In genomic region chr6:73394577-73395354, GRCh38 we compare ENCODE assay signal across 10 cellular contexts. TPM values are rescaled to one million over a fixed set of nuclear protein-coding genes. Genes with fewer than 3 reads are reported as not detected.
DNase-seq lines count a peak whose midpoint lies in the region; ATAC-seq, FAIRE-seq and TF ChIP-seq lines count a peak whose summit lies in the region.
"Had no signal": no experiment of that assay in that cellular context is flagged by ENCODE, and none has a peak within 500 bp of the region (broad histone marks: within the 10 kb centered on the region; RNA-seq: fewer than 3 reads in every experiment).

Gene DDX43 (plus strand): TSS chr6:73394828. CDS start chr6:73394906, 78 bp downstream.

- TF ChIP-seq CTCF in AG09309 (IDR thresholded peaks at IDR 0.05; ENCODE audit: control insufficient read depth, insufficient read depth, low read depth, low read length, missing control alignments) (no peak), foreskin fibroblast (IDR thresholded peaks at IDR 0.05; ENCODE audit: low read depth, low read length) (no peak), sigmoid colon (IDR thresholded peaks at IDR 0.05) (no peak)

- H3K27ac ChIP-seq in sigmoid colon (peak within 1 kb of the TSS in 3 of 4 donors; percentile 36 to 64 (median 60)), SJCRH30 (no peak within 1 kb of the TSS)
- H3K27ac ChIP-seq: VCaP had no signal

- TF ChIP-seq POLR2A in sigmoid colon (IDR thresholded peaks at IDR 0.05): no peak

- H3K27me3 ChIP-seq in sigmoid colon (no peaks in the 10 kb centered on the region), SJCRH30 (no peaks in the 10 kb centered on the region)

- H3K4me1 ChIP-seq in sigmoid colon (no peaks in the 10 kb centered on the region), SJCRH30 (no peaks in the 10 kb centered on the region)

- peak; percentile 55 for ATAC-seq in HG03280 (IDR thresholded peaks at IDR 0.05; ENCODE audit: unreplicated experiment)

- H3K36me3 ChIP-seq in sigmoid colon (no peaks in the 10 kb centered on the region), SJCRH30 (no peaks in the 10 kb centered on the region)

- H3K4me3 ChIP-seq in AG09309 (ENCODE audit: control insufficient read depth, low read depth, low read length) (peak within 1 kb of the TSS; percentile 48), foreskin fibroblast (ENCODE audit: low read depth in 1 of 2, low read length in 2 of 2) (peak within 1 kb of the TSS; percentile 32 to 50), sigmoid colon (peak within 1 kb of the TSS in 2 of 4 donors; percentile 22 to 36), SJCRH30 (no peak within 1 kb of the TSS)

- DNase-seq in AG09309 (ENCODE audit: low read depth) (peak; percentile 31), foreskin fibroblast (peak in 1 of 2 donors; percentile 33), sigmoid colon (peak; percentile 80), SJCRH30 (no peak), HTR-8/SVneo (ENCODE audit: insufficient read length, low spot score) (no peak), RPMI8226 (no peak)
- DNase-seq in activated CD4-positive, alpha-beta T cell treated with anti-CD3 and anti-CD28 coated beads, Interleukin-2, amount 50 U/mL, for 4 hours: peak; percentile 9 to 21

- no peak for TF ChIP-seq EP300 in sigmoid colon (IDR thresholded peaks at IDR 0.05)

- H3K9me3 ChIP-seq in sigmoid colon (no peaks in the 10 kb centered on the region), SJCRH30 (replicated peaks) (no peaks in the 10 kb centered on the region)

- no peak for FAIRE-seq in HTR-8/SVneo (lab: Jason Lieb, UNC)
- FAIRE-seq: G401.6 had no signal

- 75 to 88% methylated on average over 54 of the region's 54 CpGs for WGBS in sigmoid colon, 2 donors

- intact Hi-C loops in sigmoid colon (cut with DNase I): no loop called here

RNA-seq across cellular contexts. Expression of gene DDX43, which starts in this region (rescaled TPM):
- total RNA-seq in sigmoid colon: 1 to 10 TPM; 1.1 to 9.4 (median 1.9) TPM
- polyA plus RNA-seq in sigmoid colon: 1 to 10 TPM in 1 of 3 donors, under 1 TPM in 1, not detected in 1; 0.73 to 1.2 TPM
- not detected in 2 replicates for total RNA-seq in SJCRH30 (2014; rRNA removed; shearing (Covaris generic))

Comparison
In these comparisons a context has a peak if more than half of its experiments do, and no peak if none do; other contexts are left out.
1. DNase-seq: peak in AG09309 (single experiment), activated CD4-positive, alpha-beta T cell treated with anti-CD3 and anti-CD28 coated beads, Interleukin-2, amount 50 U/mL, for 4 hours (2 of 2) and sigmoid colon (single experiment); none in SJCRH30 (0 of 2), HTR-8/SVneo (single experiment) and RPMI8226 (single experiment).